28 cellular contexts compared by ENCODE assay signal in genomic region chr3:115022214-115022613, GRCh38.
"Had no signal": no experiment of that assay in that cellular context is flagged by ENCODE, and none has a peak within 500 bp of the region (broad histone marks: within the 10 kb centered on the region; RNA-seq: fewer than 3 reads in every experiment).

No MANE protein-coding gene starts in this region.

- H3K9me3 ChIP-seq: gastrocnemius medialis, psoas muscle, sigmoid colon, suprapubic skin, tibial artery had no signal

- H3K27ac ChIP-seq: coronary artery, gastrocnemius medialis, parathyroid adenoma, psoas muscle, sigmoid colon, suprapubic skin, tibial artery had no signal

- ATAC-seq: activated naive CD8-positive, alpha-beta T cell treated with anti-CD3 and anti-CD28 coated beads, Interleukin-2, amount 50 U/mL, for 24 hours; activated T-cell treated with anti-CD3 and anti-CD28 coated beads, Interleukin-2, amount 50 U/mL, for 4 hours; effector memory CD8-positive, alpha-beta T cell; gastrocnemius medialis; naive thymus-derived CD8-positive, alpha-beta T cell; psoas muscle; stimulated activated memory B cell treated with anti-CD40 and anti-IgM and Interleukin-4, amounts not matched to agents 10 μg/mL and 1 μg/mL and 100 μg/mL, for 72 hours; stimulated activated naive CD8-positive, alpha-beta T cell treated with anti-CD3 and anti-CD28 coated beads, Interleukin-15, amount 100 ng/mL, for 72 hours; WTC11 had no signal

- H3K27me3 ChIP-seq: gastrocnemius medialis, sigmoid colon, suprapubic skin, tibial artery had no signal

- FAIRE-seq: endothelial cell of umbilical vein, keratinocyte had no signal

- H3K36me3 ChIP-seq: sigmoid colon, suprapubic skin, tibial artery had no signal

- H3K4me1 ChIP-seq: psoas muscle had no signal

- H3K4me3 ChIP-seq: coronary artery, gastrocnemius medialis, psoas muscle, sigmoid colon, suprapubic skin, tibial artery had no signal

- DNase-seq: activated CD4-positive, alpha-beta memory T cell treated with anti-CD3 and anti-CD28 coated beads, Interleukin-2, amount 10 ng/mL, durations not matched to agents 7 days and 5 days; activated CD4-positive, alpha-beta T cell treated with anti-CD3 and anti-CD28 coated beads for 1 hour; activated CD4-positive, alpha-beta T cell treated with anti-CD3 and anti-CD28 coated beads, Interleukin-2, amount 10 ng/mL, durations not matched to agents 7 days and 5 days; activated naive CD8-positive, alpha-beta T cell treated with anti-CD3 and anti-CD28 coated beads, Interleukin-2, amount 50 U/mL, for 24 hours; activated T-cell treated with anti-CD3 and anti-CD28 coated beads, Interleukin-2, amount 50 U/mL, for 4 hours; anterior cingulate cortex; effector memory CD8-positive, alpha-beta T cell; gastrocnemius medialis; hippocampal formation; left cardiac atrium; mesenchymal stem cell; naive thymus-derived CD8-positive, alpha-beta T cell; nucleus accumbens; psoas muscle; sigmoid colon; small intestine; stimulated activated CD4-positive, alpha-beta T cell treated with anti-CD3 and anti-CD28 coated beads, Interleukin-4, amount 100 ng/mL, for 24 hours; stimulated activated CD8-positive, alpha-beta memory T cell treated with anti-CD3 and anti-CD28 coated beads, Interleukin-4, amount 100 ng/mL, for 48 hours; stimulated activated naive CD8-positive, alpha-beta T cell treated with anti-CD3 and anti-CD28 coated beads, Interleukin-15, amount 100 ng/mL, for 72 hours; T-helper 2 cell; tibial artery had no signal
